9 cellular contexts compared by ENCODE assay signal in genomic region chr1:21289127-21289526, GRCh38. TPM values are rescaled to one million over a fixed set of nuclear protein-coding genes. Genes with fewer than 3 reads are reported as not detected.
A peak's percentile ranks its signal among the peaks of the same experiment; 100 is the strongest.
DNase-seq lines count a peak whose midpoint lies in the region; ATAC-seq and TF ChIP-seq lines count a peak whose summit lies in the region.
"Had no signal": no experiment of that assay in that cellular context is flagged by ENCODE, and none has a peak within 500 bp of the region (broad histone marks: within the 10 kb centered on the region; RNA-seq: fewer than 3 reads in every experiment).

No MANE protein-coding gene starts in this region.

- peaks cover 21% of the 10 kb centered on the region for H3K4me1 ChIP-seq in DND-41 (ENCODE audit: insufficient read depth, low read length)

- POLR2A ChIA-PET in T-cell (lab: Charles Lee): no interaction called here

- H3K27ac ChIP-seq in DND-41 (ENCODE audit: low read length): no peak overlapping the region

- no peaks in the 10 kb centered on the region for H3K9me3 ChIP-seq in DND-41 (ENCODE audit: insufficient read depth, low read length, severe bottlenecking)

- peak overlapping the region; percentile 92 for H3K27ac Mint-ChIP-seq in T-cell

- in situ Hi-C loops in ACHN (cut with HindIII; ENCODE audit: low pct_ligation_motif_present, low pct_unique_long_range_greater_than_20kb, low sequenced_read_pairs): no loop called here

- no peaks in the 10 kb centered on the region for H3K9me3 Mint-ChIP-seq in T-cell

- H3K36me3 ChIP-seq in DND-41 (ENCODE audit: insufficient read depth, low read length): no peaks in the 10 kb centered on the region

- H3K4me3 ChIP-seq in DND-41 (ENCODE audit: low read depth in 1 of 2, low read length in 2 of 2): peak overlapping the region in 1 of 2 experiments; percentile 93; a peak in 1 of 4 replicates
- peak overlapping the region; percentile 66 for H3K4me3 ChIP-seq in fibroblast of mammary gland (ENCODE audit: control insufficient read depth, low read depth, low read length)
- peak overlapping the region; percentile 52 for H3K4me3 ChIP-seq in retinal pigment epithelial cell (ENCODE audit: low read length)

- peak overlapping the region; percentile 63; the same call in 1 of the 2 replicates for H3K9ac ChIP-seq in DND-41 (ENCODE audit: low read depth, low read length)

- H3K27me3 Mint-ChIP-seq in T-cell: no peaks in the 10 kb centered on the region

- peaks cover 5% of the 10 kb centered on the region for H3K27me3 ChIP-seq in DND-41 (ENCODE audit: insufficient read depth, low read length, poor library complexity)

- peaks cover 5% of the 10 kb centered on the region for H3K36me3 Mint-ChIP-seq in T-cell

- CTCF ChIA-PET in T-cell (lab: Charles Lee): interaction anchor here in 1 of 2 donors (1.3 kb wide), 1 partner anchor 19 kb away, joined by 3 read pairs; no protein-coding TSS in a partner anchor

- no peak for ATAC-seq in DND-41 (ENCODE audit: insufficient read depth, low read depth)
- no peak for ATAC-seq in T-cell (replicated peaks in 1 of 4)
- no peak for ATAC-seq in HG02759 (IDR thresholded peaks at IDR 0.05; ENCODE audit: unreplicated experiment)
- no peak for ATAC-seq in HG03378 (IDR thresholded peaks at IDR 0.05; ENCODE audit: unreplicated experiment)

- peak overlapping the region; percentile 86 to 90 (median 90) for H3K4me3 Mint-ChIP-seq in T-cell

- DNase-seq in DND-41 (no peak), T-cell (no peak), fibroblast of mammary gland (ENCODE audit: low read depth) (no peak), retinal pigment epithelial cell (ENCODE audit: low read depth) (no peak), ACHN (no peak), RPMI8226 (no peak)
- DNase-seq: midbrain had no signal

- peaks cover 49% of the 10 kb centered on the region for H4K20me1 ChIP-seq in DND-41 (ENCODE audit: insufficient read depth, low read length)

- H3K79me2 ChIP-seq in DND-41 (ENCODE audit: insufficient read depth, low read length): no peaks in the 10 kb centered on the region

- TF ChIP-seq CTCF in DND-41 (IDR thresholded peaks at IDR 0.05; ENCODE audit: borderline replicate concordance, extremely low read depth, low read length, poor library complexity, severe bottlenecking): no peak
- TF ChIP-seq CTCF in fibroblast of mammary gland (conservative IDR thresholded peaks at IDR 0.05; ENCODE audit: control insufficient read depth, insufficient read depth, low read depth, low read length): no peak
- TF ChIP-seq CTCF in retinal pigment epithelial cell (conservative IDR thresholded peaks at IDR 0.05; ENCODE audit: low read depth, low read length): no peak

- H2AFZ ChIP-seq in DND-41 (ENCODE audit: low read depth, low read length): peak overlapping the region; percentile 61; the same call in 1 of the 2 replicates

- H3K4me1 Mint-ChIP-seq in T-cell: peaks cover 48 to 65% (median 60%) of the 10 kb centered on the region in 3 donors

- peak overlapping the region; percentile 96 for H3K4me2 ChIP-seq in DND-41 (ENCODE audit: insufficient read depth, low read length)

RNA-seq across cellular contexts. Expression of gene ECE1, which starts 1.1 kb away (rescaled TPM):
- 10 to 100 TPM; 81.0 to 94.5 (median 87.1) TPM for total RNA-seq in T-cell
